Comparison of ENCODE assay signal across 5 cellular contexts in the genomic region with DNA sequence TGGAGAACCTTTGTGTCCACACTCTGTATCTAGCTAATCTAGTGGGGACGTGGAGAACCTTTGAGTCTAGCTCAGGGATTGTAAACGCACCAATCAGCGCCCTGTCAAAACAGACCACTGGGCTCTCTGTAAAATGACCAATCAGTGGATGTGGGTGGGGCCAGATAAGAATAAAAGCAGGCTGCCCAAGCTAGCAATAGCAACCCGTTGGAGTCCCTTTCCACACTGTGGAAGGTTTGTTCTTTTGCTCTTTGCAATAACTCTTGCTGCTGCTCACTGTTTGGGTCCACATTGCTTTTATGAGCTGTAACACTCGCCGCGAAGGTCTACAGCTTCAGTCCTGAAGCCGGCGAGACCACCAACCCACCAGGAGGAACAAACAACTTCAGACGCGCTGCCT.
DNase-seq lines count a peak whose midpoint lies in the region; FAIRE-seq and TF ChIP-seq lines count a peak whose summit lies in the region.
"Not testable (repeated sequence)": the region's sequence is repeated elsewhere in the genome, so short reads cannot be mapped to it uniquely, and the experiment has no call there.

No MANE protein-coding gene starts in this region.

- not testable (repeated sequence) for H2AFZ ChIP-seq in astrocyte (ENCODE audit: low read depth, low read length); neuronal stem cell (ENCODE audit: low read length)

- H3K14ac ChIP-seq in neuronal stem cell (ENCODE audit: low read length) = not testable (repeated sequence)

- H3K9ac ChIP-seq in HUES6 (ENCODE audit: low read length) = peak overlapping the region; percentile 70
- not testable (repeated sequence) for H3K9ac ChIP-seq in astrocyte (ENCODE audit: low read length); neuronal stem cell (ENCODE audit: low read depth, low read length, poor library complexity)

- H3K79me1 ChIP-seq in neuronal stem cell (ENCODE audit: low read depth, low read length) = not testable (repeated sequence)

- H3K4me3 ChIP-seq in HUES6 (ENCODE audit: low read depth, low read length) (peak overlapping the region; percentile 47; the same call in 1 of the 2 replicates), SJCRH30 (peak overlapping the region; percentile 62)
- not testable (repeated sequence) for H3K4me3 ChIP-seq in astrocyte (ENCODE audit: insufficient read depth, low read depth, low read length); neuronal stem cell (ENCODE audit: low read length in 2 of 2)

- H4K20me1 ChIP-seq in astrocyte (ENCODE audit: insufficient read depth, low read length) = not testable (repeated sequence)

- H3K9me3 Mint-ChIP-seq in astrocyte (ENCODE audit: unreplicated experiment); neural crest cell: not testable (repeated sequence)

- not testable (repeated sequence) for H3K36me3 ChIP-seq in HUES6 (ENCODE audit: control insufficient read depth, insufficient read depth, low read length); SJCRH30; astrocyte (ENCODE audit: insufficient read depth, low read length); neuronal stem cell (replicated peaks in 1 of 2; ENCODE audit: control insufficient read depth in 2 of 2, insufficient read depth in 2 of 2, low read length in 2 of 2)

- H3K27me3 Mint-ChIP-seq in astrocyte (ENCODE audit: low read depth, unreplicated experiment) (peaks cover 25% of the 10 kb centered on the region), neural crest cell (ENCODE audit: low read depth) (peaks cover 19% of the 10 kb centered on the region)

- H3K4me1 Mint-ChIP-seq in astrocyte (ENCODE audit: low read depth, unreplicated experiment); neural crest cell: not testable (repeated sequence)

- FAIRE-seq in astrocyte (lab: Jason Lieb, UNC) = not testable (repeated sequence)

- not testable (repeated sequence) for H3K27ac Mint-ChIP-seq in astrocyte (ENCODE audit: unreplicated experiment)
- peak overlapping the region; percentile 23 for H3K27ac Mint-ChIP-seq in neural crest cell (ENCODE audit: unreplicated experiment)

- peak; percentile 69 to 83 for DNase-seq in SJCRH30
- not testable (repeated sequence) for DNase-seq in astrocyte (ENCODE audit: low read depth); neural crest cell (ENCODE audit: low read depth, low spot score); neuronal stem cell (ENCODE audit: low spot score)

- not testable (repeated sequence) for TF ChIP-seq CTCF in astrocyte (IDR thresholded peaks at IDR 0.05; ENCODE audit: insufficient read depth, low read depth, low read length); neural crest cell (conservative IDR thresholded peaks at IDR 0.05)

- not testable (repeated sequence) for H2BK15ac ChIP-seq in neuronal stem cell (ENCODE audit: low read length)

- H4K91ac ChIP-seq in neuronal stem cell (ENCODE audit: low read depth, low read length, poor library complexity) = not testable (repeated sequence)

- not testable (repeated sequence) for H3K27ac ChIP-seq in HUES6 (ENCODE audit: low read depth, low read length); astrocyte (ENCODE audit: low read depth, low read length); neuronal stem cell (replicated peaks; ENCODE audit: low read length)
- peak overlapping the region; percentile 97 for H3K27ac ChIP-seq in SJCRH30

- not testable (repeated sequence) for H3K36me3 Mint-ChIP-seq in astrocyte (ENCODE audit: low read depth, unreplicated experiment); neural crest cell (ENCODE audit: low read depth)

- H3K4ac ChIP-seq in neuronal stem cell (ENCODE audit: low read length) = not testable (repeated sequence)

- H3K23ac ChIP-seq in neuronal stem cell (ENCODE audit: low read depth, low read length, poor library complexity) = not testable (repeated sequence)

- H2BK120ac ChIP-seq in neuronal stem cell (ENCODE audit: low read depth, low read length) = not testable (repeated sequence)

- H2BK5ac ChIP-seq in neuronal stem cell (ENCODE audit: low read length) = not testable (repeated sequence)

- H3K4me2 ChIP-seq in astrocyte (ENCODE audit: low read length) = peak overlapping the region; percentile 30
- not testable (repeated sequence) for H3K4me2 ChIP-seq in neuronal stem cell (ENCODE audit: insufficient read depth, low read length, poor library complexity, severe bottlenecking)

- peak overlapping the region; percentile 64 for H2BK12ac ChIP-seq in neuronal stem cell (ENCODE audit: low read length)

- not testable (repeated sequence) for H3K9me3 ChIP-seq in HUES6 (ENCODE audit: control insufficient read depth, insufficient read depth, low read depth, low read length); SJCRH30 (replicated peaks); astrocyte (ENCODE audit: insufficient read depth, low read depth, low read length); neuronal stem cell (replicated peaks in 1 of 2; ENCODE audit: control insufficient read depth in 2 of 2, insufficient read depth in 1 of 2, low read depth in 1 of 2, low read length in 2 of 2)

- H4K8ac ChIP-seq in neuronal stem cell (ENCODE audit: low read depth, low read length) = not testable (repeated sequence)

- no CpG with 5 or more reads among the region's 11 CpGs for WGBS in neuronal stem cell (ENCODE audit: extremely low coverage in 2 of 2, insufficient read length in 2 of 2, insufficient replicate concordance in 1 of 2), 2 donors

- H3K18ac ChIP-seq in neuronal stem cell (ENCODE audit: low read length) = peak overlapping the region; percentile 78

- peaks cover 20% of the 10 kb centered on the region for H3K4me1 ChIP-seq in HUES6 (ENCODE audit: control insufficient read depth, insufficient read depth, low read length)
- peaks cover 10% of the 10 kb centered on the region for H3K4me1 ChIP-seq in SJCRH30
- peaks cover 18% of the 10 kb centered on the region for H3K4me1 ChIP-seq in astrocyte (ENCODE audit: insufficient read depth, low read length)
- H3K4me1 ChIP-seq in neuronal stem cell (ENCODE audit: control insufficient read depth in 2 of 2, insufficient read depth in 1 of 2, low read depth in 1 of 2, low read length in 2 of 2) = peaks cover 15 to 22% of the 10 kb centered on the region in 2 donors

- not testable (repeated sequence) for H3K27me3 ChIP-seq in HUES6 (ENCODE audit: control insufficient read depth, insufficient read depth, low read length); SJCRH30; neuronal stem cell (ENCODE audit: control insufficient read depth in 3 of 3, insufficient read depth in 3 of 3, low read depth in 1 of 3, low read length in 3 of 3)
- H3K27me3 ChIP-seq in astrocyte (ENCODE audit: insufficient read depth, low read length) = peaks cover 42% of the 10 kb centered on the region

- not testable (repeated sequence) for H3K4me3 Mint-ChIP-seq in astrocyte (ENCODE audit: unreplicated experiment); neural crest cell

- H2AK5ac ChIP-seq in neuronal stem cell (ENCODE audit: low read depth, low read length) = not testable (repeated sequence)

- H3K79me2 ChIP-seq in astrocyte (ENCODE audit: insufficient read depth, low read length) = not testable (repeated sequence)
